In genomic region chr9:98795295-98795955, GRCh38 we compare ENCODE assay signal across 8 cellular contexts. TPM values are rescaled to one million over a fixed set of nuclear protein-coding genes. Genes with fewer than 3 reads are reported as not detected.
DNase-seq lines count a peak whose midpoint lies in the region; ATAC-seq lines count a peak whose summit lies in the region.

No MANE protein-coding gene starts in this region.

- peaks cover 20% of the 10 kb centered on the region for H3K4me1 Mint-ChIP-seq in activated T-helper 1 cell treated with anti-CD3 and anti-CD28 coated beads, Interleukin-12 subunit alpha, Interleukin-12 subunit beta, Interleukin-2, Interleukin-4 antibody, amounts not matched to agents 30 ng/mL and 10 ng/mL and 1 ng/mL, durations not matched to agents 14 hours and 24 hours and 36 hours (ENCODE audit: low read depth)
- H3K4me1 Mint-ChIP-seq in stimulated activated naive B cell treated with anti-CD40 and anti-IgM and Interleukin-4, amounts not matched to agents 10 μg/mL and 1 μg/mL and 100 μg/mL, for 72 hours, result peaks cover 16 to 42% of the 10 kb centered on the region in 2 donors

- H3K4me3 Mint-ChIP-seq in activated T-helper 1 cell treated with anti-CD3 and anti-CD28 coated beads, Interleukin-12 subunit alpha, Interleukin-12 subunit beta, Interleukin-2, Interleukin-4 antibody, amounts not matched to agents 30 ng/mL and 10 ng/mL and 1 ng/mL, durations not matched to agents 14 hours and 24 hours and 36 hours, result peak overlapping the region; percentile 43
- peak overlapping the region; percentile 60 to 97 for H3K4me3 Mint-ChIP-seq in stimulated activated naive B cell treated with anti-CD40 and anti-IgM and Interleukin-4, amounts not matched to agents 10 μg/mL and 1 μg/mL and 100 μg/mL, for 72 hours

- no peak for DNase-seq in activated T-helper 1 cell treated with anti-CD3 and anti-CD28 coated beads, Interleukin-12 subunit alpha, Interleukin-12 subunit beta, Interleukin-2, Interleukin-4 antibody, amounts not matched to agents 30 ng/mL and 10 ng/mL and 1 ng/mL, durations not matched to agents 14 hours and 24 hours and 36 hours (ENCODE audit: low spot score)
- DNase-seq in stimulated activated naive B cell treated with anti-CD40 and anti-IgM and Interleukin-4, amounts not matched to agents 10 μg/mL and 1 μg/mL and 100 μg/mL, for 72 hours, result no peak
- no peak for DNase-seq in HuH-7 (ENCODE audit: low spot score)
- no peak for DNase-seq in T1000 (lab: John Stamatoyannopoulos, UW)
- no peak for DNase-seq in NCI-H2171 (lab: John Stamatoyannopoulos, UW)

- H3K36me3 Mint-ChIP-seq in activated T-helper 1 cell treated with anti-CD3 and anti-CD28 coated beads, Interleukin-12 subunit alpha, Interleukin-12 subunit beta, Interleukin-2, Interleukin-4 antibody, amounts not matched to agents 30 ng/mL and 10 ng/mL and 1 ng/mL, durations not matched to agents 14 hours and 24 hours and 36 hours (ENCODE audit: low read depth), result peaks cover 4% of the 10 kb centered on the region
- peaks cover 0 to 3% of the 10 kb centered on the region in 2 donors for H3K36me3 Mint-ChIP-seq in stimulated activated naive B cell treated with anti-CD40 and anti-IgM and Interleukin-4, amounts not matched to agents 10 μg/mL and 1 μg/mL and 100 μg/mL, for 72 hours

- peaks cover 20% of the 10 kb centered on the region for H3K27me3 Mint-ChIP-seq in activated T-helper 1 cell treated with anti-CD3 and anti-CD28 coated beads, Interleukin-12 subunit alpha, Interleukin-12 subunit beta, Interleukin-2, Interleukin-4 antibody, amounts not matched to agents 30 ng/mL and 10 ng/mL and 1 ng/mL, durations not matched to agents 14 hours and 24 hours and 36 hours (ENCODE audit: insufficient read depth)
- H3K27me3 Mint-ChIP-seq in stimulated activated naive B cell treated with anti-CD40 and anti-IgM and Interleukin-4, amounts not matched to agents 10 μg/mL and 1 μg/mL and 100 μg/mL, for 72 hours, result no peaks in the 10 kb centered on the region

- ATAC-seq in stimulated activated naive B cell treated with anti-CD40 and anti-IgM and Interleukin-4, amounts not matched to agents 10 μg/mL and 1 μg/mL and 100 μg/mL, for 72 hours (replicated peaks), result no peak
- ATAC-seq in HG03457 (IDR thresholded peaks at IDR 0.05; ENCODE audit: unreplicated experiment), result no peak

- H3K9ac ChIP-seq in HUES6 (ENCODE audit: low read length), result peak overlapping the region; percentile 4

- peaks cover 40% of the 10 kb centered on the region for H3K4me1 ChIP-seq in HUES6 (ENCODE audit: control insufficient read depth, insufficient read depth, low read length)

- H3K4me3 ChIP-seq in HUES6 (ENCODE audit: low read depth, low read length) (peak overlapping the region; percentile 81), iPS-18c (ENCODE audit: insufficient read depth, low read depth, low read length) (peak overlapping the region; percentile 69)

- no peak overlapping the region for H3K27ac Mint-ChIP-seq in activated T-helper 1 cell treated with anti-CD3 and anti-CD28 coated beads, Interleukin-12 subunit alpha, Interleukin-12 subunit beta, Interleukin-2, Interleukin-4 antibody, amounts not matched to agents 30 ng/mL and 10 ng/mL and 1 ng/mL, durations not matched to agents 14 hours and 24 hours and 36 hours
- no peak overlapping the region for H3K27ac Mint-ChIP-seq in stimulated activated naive B cell treated with anti-CD40 and anti-IgM and Interleukin-4, amounts not matched to agents 10 μg/mL and 1 μg/mL and 100 μg/mL, for 72 hours

- H3K9me3 ChIP-seq in HUES6 (ENCODE audit: control insufficient read depth, insufficient read depth, low read depth, low read length) (peaks cover 8% of the 10 kb centered on the region; the same call in 1 of the 2 replicates), iPS-18c (ENCODE audit: control insufficient read depth, insufficient read depth, low read length) (no peaks in the 10 kb centered on the region)

- intact Hi-C loops in activated T-helper 1 cell treated with anti-CD3 and anti-CD28 coated beads, Interleukin-12 subunit alpha, Interleukin-12 subunit beta, Interleukin-2, Interleukin-4 antibody, amounts not matched to agents 30 ng/mL and 10 ng/mL and 1 ng/mL, durations not matched to agents 14 hours and 24 hours and 36 hours (cut with micrococcal nuclease), result no loop called here

- no peak overlapping the region for H3K27ac ChIP-seq in HUES6 (ENCODE audit: low read depth, low read length)

- H3K9me3 Mint-ChIP-seq in activated T-helper 1 cell treated with anti-CD3 and anti-CD28 coated beads, Interleukin-12 subunit alpha, Interleukin-12 subunit beta, Interleukin-2, Interleukin-4 antibody, amounts not matched to agents 30 ng/mL and 10 ng/mL and 1 ng/mL, durations not matched to agents 14 hours and 24 hours and 36 hours, result peaks cover 16% of the 10 kb centered on the region
- peaks cover 0 to 5% of the 10 kb centered on the region in 2 donors for H3K9me3 Mint-ChIP-seq in stimulated activated naive B cell treated with anti-CD40 and anti-IgM and Interleukin-4, amounts not matched to agents 10 μg/mL and 1 μg/mL and 100 μg/mL, for 72 hours

- H3K27me3 ChIP-seq in HUES6 (ENCODE audit: control insufficient read depth, insufficient read depth, low read length), result peaks cover 5% of the 10 kb centered on the region

- H3K36me3 ChIP-seq in HUES6 (ENCODE audit: control insufficient read depth, insufficient read depth, low read length), result no peaks in the 10 kb centered on the region; the same call in 1 of the 2 replicates

RNA-seq across cellular contexts. Expression of gene ANKS6, which starts 0.9 kb away (rescaled TPM):
- total RNA-seq in activated T-helper 1 cell treated with anti-CD3 and anti-CD28 coated beads, Interleukin-12 subunit alpha, Interleukin-12 subunit beta, Interleukin-2, Interleukin-4 antibody, amounts not matched to agents 30 ng/mL and 10 ng/mL and 1 ng/mL, durations not matched to agents 14 hours and 24 hours and 36 hours, result 10.6 and 11.1 TPM in 2 replicates

RNA-seq across cellular contexts. Expression of gene GALNT12, which starts 12.0 kb away (rescaled TPM):
- total RNA-seq in activated T-helper 1 cell treated with anti-CD3 and anti-CD28 coated beads, Interleukin-12 subunit alpha, Interleukin-12 subunit beta, Interleukin-2, Interleukin-4 antibody, amounts not matched to agents 30 ng/mL and 10 ng/mL and 1 ng/mL, durations not matched to agents 14 hours and 24 hours and 36 hours, result 2.3 and 2.5 TPM in 2 replicates
